Comparison of ENCODE assay signal across 11 cellular contexts in genomic region chr11:117928818-117929567, GRCh38. TPM values are rescaled to one million over a fixed set of nuclear protein-coding genes. Genes with fewer than 3 reads are reported as not detected.
DNase-seq lines count a peak whose midpoint lies in the region; ATAC-seq and TF ChIP-seq lines count a peak whose summit lies in the region.
"Had no signal": no experiment of that assay in that cellular context is flagged by ENCODE, and none has a peak within 500 bp of the region (broad histone marks: within the 10 kb centered on the region; RNA-seq: fewer than 3 reads in every experiment).

Gene TMPRSS13, minus strand, starts transcription at chr11:117929402. Its CDS starts 95 bp downstream, at chr11:117929307.

- H3K4me1 Mint-ChIP-seq in MCF 10A (ENCODE audit: insufficient read depth, unreplicated experiment): no peaks in the 10 kb centered on the region
- peaks cover 55% of the 10 kb centered on the region for H3K4me1 Mint-ChIP-seq in activated T-helper 1 cell treated with anti-CD3 and anti-CD28 coated beads, Interleukin-12 subunit alpha, Interleukin-12 subunit beta, Interleukin-2, Interleukin-4 antibody, amounts not matched to agents 30 ng/mL and 10 ng/mL and 1 ng/mL, durations not matched to agents 14 hours and 24 hours and 36 hours (ENCODE audit: low read depth)

- no peaks in the 10 kb centered on the region for H3K27me3 ChIP-seq in upper lobe of right lung
- H3K27me3 ChIP-seq: adrenal gland, BE2C had no signal

- peaks cover 46% of the 10 kb centered on the region for H3K27me3 Mint-ChIP-seq in MCF 10A (ENCODE audit: insufficient read depth, unreplicated experiment)
- H3K27me3 Mint-ChIP-seq in activated T-helper 1 cell treated with anti-CD3 and anti-CD28 coated beads, Interleukin-12 subunit alpha, Interleukin-12 subunit beta, Interleukin-2, Interleukin-4 antibody, amounts not matched to agents 30 ng/mL and 10 ng/mL and 1 ng/mL, durations not matched to agents 14 hours and 24 hours and 36 hours (ENCODE audit: insufficient read depth): peaks cover 9% of the 10 kb centered on the region

- no TSS peak for BruUV-seq in MCF 10A (replicated peaks; lab: Mats Ljungman, UMichigan)

- in situ Hi-C loops in T47D (cut with HindIII; ENCODE audit: low pct_unique_long_range_greater_than_20kb, low sequenced_read_pairs): no loop called here
- in situ Hi-C loops in GM13976 (cut with MboI; ENCODE audit: low sequenced_read_pairs, unreplicated experiment): no loop called here

- no peaks in the 10 kb centered on the region for H3K36me3 Mint-ChIP-seq in MCF 10A (ENCODE audit: insufficient read depth, unreplicated experiment)
- peaks cover 2% of the 10 kb centered on the region for H3K36me3 Mint-ChIP-seq in activated T-helper 1 cell treated with anti-CD3 and anti-CD28 coated beads, Interleukin-12 subunit alpha, Interleukin-12 subunit beta, Interleukin-2, Interleukin-4 antibody, amounts not matched to agents 30 ng/mL and 10 ng/mL and 1 ng/mL, durations not matched to agents 14 hours and 24 hours and 36 hours (ENCODE audit: low read depth)

- peak within 1 kb of the TSS; percentile 40 for H3K4me3 ChIP-seq in upper lobe of right lung
- H3K4me3 ChIP-seq: adrenal gland had no signal

- H3K4me1 ChIP-seq in upper lobe of right lung: peaks cover 10% of the 10 kb centered on the region
- H3K4me1 ChIP-seq: adrenal gland, BE2C had no signal

- H3K27ac ChIP-seq in upper lobe of right lung: peak within 1 kb of the TSS; percentile 65
- H3K27ac ChIP-seq: adrenal gland had no signal

- POLR2A ChIA-PET in MCF 10A (lab: Yijun Ruan, JAX): no interaction called here

- H3K9me3 Mint-ChIP-seq in MCF 10A (ENCODE audit: unreplicated experiment): no peaks in the 10 kb centered on the region
- no peaks in the 10 kb centered on the region for H3K9me3 Mint-ChIP-seq in activated T-helper 1 cell treated with anti-CD3 and anti-CD28 coated beads, Interleukin-12 subunit alpha, Interleukin-12 subunit beta, Interleukin-2, Interleukin-4 antibody, amounts not matched to agents 30 ng/mL and 10 ng/mL and 1 ng/mL, durations not matched to agents 14 hours and 24 hours and 36 hours

- no peak within 1 kb of the TSS for H3K4me3 Mint-ChIP-seq in MCF 10A (ENCODE audit: unreplicated experiment)
- H3K4me3 Mint-ChIP-seq in activated T-helper 1 cell treated with anti-CD3 and anti-CD28 coated beads, Interleukin-12 subunit alpha, Interleukin-12 subunit beta, Interleukin-2, Interleukin-4 antibody, amounts not matched to agents 30 ng/mL and 10 ng/mL and 1 ng/mL, durations not matched to agents 14 hours and 24 hours and 36 hours: peak within 1 kb of the TSS; percentile 5

- no peaks in the 10 kb centered on the region for H3K36me3 ChIP-seq in upper lobe of right lung
- H3K36me3 ChIP-seq: adrenal gland, BE2C had no signal

- ATAC-seq in left colon (peak; percentile 85), upper lobe of right lung (peak; percentile 89), HG03095 (IDR thresholded peaks at IDR 0.05; ENCODE audit: unreplicated experiment) (no peak), HG02571 (IDR thresholded peaks at IDR 0.05; ENCODE audit: unreplicated experiment) (no peak)

- intact Hi-C loops in MCF 10A (cut with micrococcal nuclease) (no loop called here), left colon (cut with DNase I, micrococcal nuclease) (no loop called here), upper lobe of right lung (cut with DNase I) (no loop called here)
- intact Hi-C loops in activated T-helper 1 cell treated with anti-CD3 and anti-CD28 coated beads, Interleukin-12 subunit alpha, Interleukin-12 subunit beta, Interleukin-2, Interleukin-4 antibody, amounts not matched to agents 30 ng/mL and 10 ng/mL and 1 ng/mL, durations not matched to agents 14 hours and 24 hours and 36 hours (cut with micrococcal nuclease): no loop called here

- DNase-seq in T47D (ENCODE audit: low read depth in 1 of 2, low spot score in 1 of 2): peak; percentile 75 to 97
- no peak for DNase-seq in MCF 10A (ENCODE audit: unreplicated experiment)
- DNase-seq in activated T-helper 1 cell treated with anti-CD3 and anti-CD28 coated beads, Interleukin-12 subunit alpha, Interleukin-12 subunit beta, Interleukin-2, Interleukin-4 antibody, amounts not matched to agents 30 ng/mL and 10 ng/mL and 1 ng/mL, durations not matched to agents 14 hours and 24 hours and 36 hours (ENCODE audit: low spot score): no peak
- peak in 1 of 2 donors; percentile 41 for DNase-seq in left colon
- peak; percentile 87 for DNase-seq in upper lobe of right lung
- DNase-seq in GM13976 (ENCODE audit: low spot score): no peak
- DNase-seq: adrenal gland, BE2C, NCI-H2171 treated with DMSO at 0.1 percent for 48 hours had no signal

- H3K9me3 ChIP-seq in upper lobe of right lung: no peaks in the 10 kb centered on the region
- H3K9me3 ChIP-seq: adrenal gland, BE2C had no signal

- no peak within 1 kb of the TSS for H3K27ac Mint-ChIP-seq in MCF 10A (ENCODE audit: low read depth, unreplicated experiment)
- H3K27ac Mint-ChIP-seq in activated T-helper 1 cell treated with anti-CD3 and anti-CD28 coated beads, Interleukin-12 subunit alpha, Interleukin-12 subunit beta, Interleukin-2, Interleukin-4 antibody, amounts not matched to agents 30 ng/mL and 10 ng/mL and 1 ng/mL, durations not matched to agents 14 hours and 24 hours and 36 hours: peak within 1 kb of the TSS; percentile 87

- no peak for TF ChIP-seq CTCF in MCF 10A (IDR thresholded peaks at IDR 0.05; ENCODE audit: unreplicated experiment)
- no peak for TF ChIP-seq CTCF in upper lobe of right lung (IDR thresholded peaks at IDR 0.05)
- TF ChIP-seq CTCF in GM13976 (IDR thresholded peaks at IDR 0.05; ENCODE audit: borderline replicate concordance, control extremely low read depth, extremely low read depth, insufficient read depth, missing control alignments): no peak

- CTCF ChIA-PET in MCF 10A (lab: Yijun Ruan, JAX): interaction anchor here (1.2 to 1.8 kb wide), 2 partner anchors 18 to 84 kb away, joined by 3 to 7 read pairs; no protein-coding TSS in a partner anchor

RNA-seq across cellular contexts. Expression of gene TMPRSS13, which starts in this region (rescaled TPM):
- not detected in 2 replicates for total RNA-seq in MCF 10A (2022)
- 1.2 and 1.5 TPM in 2 replicates for total RNA-seq in activated T-helper 1 cell treated with anti-CD3 and anti-CD28 coated beads, Interleukin-12 subunit alpha, Interleukin-12 subunit beta, Interleukin-2, Interleukin-4 antibody, amounts not matched to agents 30 ng/mL and 10 ng/mL and 1 ng/mL, durations not matched to agents 14 hours and 24 hours and 36 hours
- under 1 TPM; 0.46 to 0.87 TPM for total RNA-seq in left colon
- total RNA-seq in upper lobe of right lung: 9.9 TPM

Comparison
In these comparisons a context has a peak if more than half of its experiments do, and no peak if none do; other contexts are left out.
1. DNase-seq: peak in T47D (2 of 2) and upper lobe of right lung (single experiment); none in MCF 10A (single experiment), activated T-helper 1 cell treated with anti-CD3 and anti-CD28 coated beads, Interleukin-12 subunit alpha, Interleukin-12 subunit beta, Interleukin-2, Interleukin-4 antibody, amounts not matched to agents 30 ng/mL and 10 ng/mL and 1 ng/mL, durations not matched to agents 14 hours and 24 hours and 36 hours (single experiment) and GM13976 (single experiment).
2. Peak in ATAC-seq in left colon; RNA of the gene not detected or under 1 TPM.